15 cellular contexts compared by ENCODE assay signal in the genomic region with DNA sequence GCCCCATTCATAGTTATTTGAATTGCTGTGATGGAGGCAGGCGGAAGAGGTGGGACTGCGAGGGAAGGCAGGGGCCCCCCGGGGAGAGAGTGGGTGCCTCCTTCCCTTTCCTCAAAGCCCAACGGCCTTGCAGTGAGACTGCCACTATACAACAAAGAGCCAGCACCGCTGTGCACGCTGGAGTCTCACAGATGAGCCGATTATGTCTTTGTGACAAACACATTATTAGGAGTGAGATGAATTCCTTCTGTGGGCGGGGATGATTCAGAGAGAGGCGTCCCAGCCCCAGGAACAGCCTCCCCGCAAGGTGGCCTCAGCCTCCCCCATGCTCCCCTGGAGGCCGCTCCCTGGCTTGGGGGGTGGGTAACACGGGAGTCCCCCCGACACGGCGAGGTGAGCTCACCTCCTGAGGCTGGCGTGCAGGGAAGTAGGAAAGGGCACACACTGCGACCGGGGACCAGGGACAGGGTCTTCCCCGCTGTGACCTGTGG. TPM values are rescaled to one million over a fixed set of nuclear protein-coding genes. Genes with fewer than 3 reads are reported as not detected.
DNase-seq lines count a peak whose midpoint lies in the region; ATAC-seq, FAIRE-seq and TF ChIP-seq lines count a peak whose summit lies in the region.
"Had no signal": no experiment of that assay in that cellular context is flagged by ENCODE, and none has a peak within 500 bp of the region (broad histone marks: within the 10 kb centered on the region; RNA-seq: fewer than 3 reads in every experiment).

No MANE protein-coding gene starts in this region.

- no peaks in the 10 kb centered on the region for H3K36me3 ChIP-seq in NT2/D1 (ENCODE audit: insufficient read depth, insufficient read length, low read length)
- H3K36me3 ChIP-seq in hepatocyte (replicated peaks; ENCODE audit: insufficient read depth, low read depth), result no peaks in the 10 kb centered on the region
- H3K36me3 ChIP-seq: pancreas had no signal

- H3K27ac ChIP-seq in foreskin keratinocyte, result no peak overlapping the region
- H3K27ac ChIP-seq in hepatocyte, result no peak overlapping the region
- H3K27ac ChIP-seq: pancreas had no signal

- no peaks in the 10 kb centered on the region for H3K79me2 ChIP-seq in hepatocyte

- no peak overlapping the region for H2AFZ ChIP-seq in hepatocyte

- ATAC-seq in foreskin keratinocyte, result no peak
- ATAC-seq: pancreas had no signal

- WGBS in hepatocyte (ENCODE audit: low lambda C conversion rate, missing lambda C conversion rate), result 82% methylated on average over 19 of the region's 19 CpGs

- no peak overlapping the region for H3K4me3 ChIP-seq in NT2/D1 (ENCODE audit: insufficient read length, low read depth)
- no peak overlapping the region for H3K4me3 ChIP-seq in hepatocyte
- H3K4me3 ChIP-seq: pancreas had no signal

- peak; percentile 79 for FAIRE-seq in urothelium cell line (lab: Jason Lieb, UNC)
- FAIRE-seq: colon, pancreas had no signal

- H3K9me2 ChIP-seq in hepatocyte (replicated peaks; ENCODE audit: insufficient read depth), result no peaks in the 10 kb centered on the region

- H3K4me2 ChIP-seq in hepatocyte, result no peak overlapping the region

- H3K4me1 ChIP-seq in NT2/D1 (ENCODE audit: insufficient read depth, insufficient read length) (peaks cover 9% of the 10 kb centered on the region), foreskin keratinocyte (peaks cover 17% of the 10 kb centered on the region), hepatocyte (ENCODE audit: insufficient read depth) (no peaks in the 10 kb centered on the region)
- H3K4me1 ChIP-seq: pancreas had no signal

- H3K9ac ChIP-seq in NT2/D1 (ENCODE audit: insufficient read length, low read depth), result peak overlapping the region; percentile 17

- no peaks in the 10 kb centered on the region for H4K20me1 ChIP-seq in hepatocyte (ENCODE audit: insufficient read depth, poor library complexity, severe bottlenecking)

- TF ChIP-seq CTCF in foreskin keratinocyte (conservative IDR thresholded peaks at IDR 0.05) (peak; percentile 6), hepatocyte (IDR thresholded peaks at IDR 0.05; ENCODE audit: poor library complexity) (no peak), GM10266 (IDR thresholded peaks at IDR 0.05; ENCODE audit: control insufficient read depth, insufficient read depth, low read depth, missing control alignments) (no peak)

- H3K9me3 ChIP-seq in NT2/D1 (ENCODE audit: insufficient read depth, low read length) (no peaks in the 10 kb centered on the region), hepatocyte (ENCODE audit: low read depth) (no peaks in the 10 kb centered on the region)
- H3K9me3 ChIP-seq: pancreas had no signal

- DNase-seq in stimulated activated CD4-positive, alpha-beta T cell treated with anti-CD3 and anti-CD28 coated beads, Interleukin-15, amount 100 ng/mL, for 24 hours, result peak; percentile 32
- DNase-seq in stimulated activated CD4-positive, alpha-beta T cell treated with anti-CD3 and anti-CD28 coated beads, Interleukin-4, amount 100 ng/mL, for 1 hour, result no peak
- DNase-seq in NT2/D1 (ENCODE audit: low read depth, low spot score) (no peak), foreskin keratinocyte (peak in 1 of 2 donors; percentile 11), urothelium cell line (ENCODE audit: low spot score) (peak; percentile 62), HPDE6-E6E7 (ENCODE audit: extremely low spot score) (no peak), hepatocyte (ENCODE audit: low spot score) (no peak), GM10266 (ENCODE audit: extremely low spot score) (no peak)
- DNase-seq: EL, GOT3, MV-4-11, NCI-H2171 had no signal

- H3K27me3 ChIP-seq in NT2/D1 (ENCODE audit: insufficient read depth, insufficient read length), result no peaks in the 10 kb centered on the region
- peaks cover 5% of the 10 kb centered on the region for H3K27me3 ChIP-seq in foreskin keratinocyte
- H3K27me3 ChIP-seq in hepatocyte, result no peaks in the 10 kb centered on the region

RNA-seq across cellular contexts. Expression of gene NTSR1, which starts 26.7 kb away (rescaled TPM):
- total RNA-seq in foreskin keratinocyte, result 2.3 and 2.8 TPM in 2 replicates
- 3.1 and 3.3 TPM in 2 replicates for polyA plus RNA-seq in foreskin keratinocyte
- total RNA-seq in hepatocyte, result 0.08 and 0.37 TPM in 2 replicates
- 0.09 TPM in 1 of 2 replicates, not detected in the other for polyA plus RNA-seq in hepatocyte
- total RNA-seq: T-helper 1 cell treated with Interleukin-12 subunit alpha and Interleukin-12 subunit beta and Interleukin-4 antibody, amounts not matched to agents 30 ng/mL and 1 ng/mL, for 36 hours had no signal

Comparison
In these comparisons a context has a peak if more than half of its experiments do, and no peak if none do; other contexts are left out.
1. DNase-seq: peak in stimulated activated CD4-positive, alpha-beta T cell treated with anti-CD3 and anti-CD28 coated beads, Interleukin-15, amount 100 ng/mL, for 24 hours (single experiment) and urothelium cell line (single experiment); none in stimulated activated CD4-positive, alpha-beta T cell treated with anti-CD3 and anti-CD28 coated beads, Interleukin-4, amount 100 ng/mL, for 1 hour (single experiment), NT2/D1 (single experiment), HPDE6-E6E7 (single experiment), hepatocyte (single experiment) and GM10266 (single experiment).